Comparison of ENCODE assay signal across 19 cellular contexts in the genomic region with DNA sequence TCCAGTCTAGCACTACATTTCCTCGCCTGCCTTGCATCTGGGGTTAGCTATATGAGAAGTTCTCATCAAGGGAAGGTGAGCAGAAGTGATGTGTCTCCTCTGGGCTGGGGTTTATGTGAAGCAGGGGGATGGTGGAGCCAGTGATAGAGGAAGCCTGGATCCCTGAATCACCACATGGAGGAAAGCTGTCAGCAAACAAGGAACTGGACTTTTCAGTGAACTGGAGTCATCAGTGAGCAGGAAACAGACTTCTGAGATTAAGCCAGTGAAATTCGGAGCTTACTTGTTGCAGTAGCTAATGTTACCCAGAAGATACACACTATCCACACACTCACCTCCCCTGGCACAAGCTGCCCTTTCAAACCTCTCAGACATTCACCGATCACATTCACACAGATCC. TPM values are rescaled to one million over a fixed set of nuclear protein-coding genes. Genes with fewer than 3 reads are reported as not detected.
A peak's percentile ranks its signal among the peaks of the same experiment; 100 is the strongest.
DNase-seq lines count a peak whose midpoint lies in the region; ATAC-seq, FAIRE-seq and TF ChIP-seq lines count a peak whose summit lies in the region.
"Had no signal": no experiment of that assay in that cellular context is flagged by ENCODE, and none has a peak within 500 bp of the region (broad histone marks: within the 10 kb centered on the region; RNA-seq: fewer than 3 reads in every experiment).

No MANE protein-coding gene starts in this region.

- no peaks in the 10 kb centered on the region for H3K4me1 ChIP-seq in HCT116 (ENCODE audit: control insufficient read depth in 1 of 2, insufficient read depth in 2 of 2, low read length in 2 of 2)
- no peaks in the 10 kb centered on the region for H3K4me1 ChIP-seq in IMR-90 (ENCODE audit: control insufficient read depth, insufficient read depth, low read length)
- peaks cover 4 to 13% (median 7%) of the 10 kb centered on the region in 4 experiments; a peak in 5 of 7 replicates for H3K4me1 ChIP-seq in H1 (replicated peaks in 1 of 4; ENCODE audit: control insufficient read depth in 3 of 4, insufficient read depth in 4 of 4, low read length in 3 of 4)
- H3K4me1 ChIP-seq in mesendoderm (ENCODE audit: control insufficient read depth, low read depth, low read length) = peaks cover 3% of the 10 kb centered on the region

- H3K18ac ChIP-seq in IMR-90 (ENCODE audit: low read depth, low read length) = no peak overlapping the region
- H3K18ac ChIP-seq in H1 (ENCODE audit: extremely low read depth, low read length) = no peak overlapping the region
- H3K18ac ChIP-seq in mesendoderm (ENCODE audit: low read length) = no peak overlapping the region

- in situ Hi-C loops in IMR-90 (cut with MboI; ENCODE audit: low sequenced_read_pairs) = no loop called here

- H3K27me3 ChIP-seq in HCT116 (ENCODE audit: insufficient read depth, low read length) (no peaks in the 10 kb centered on the region), IMR-90 (ENCODE audit: control insufficient read depth, insufficient read depth, low read length) (no peaks in the 10 kb centered on the region), H1 (replicated peaks in 1 of 4; ENCODE audit: control insufficient read depth in 3 of 4, extremely low read depth in 1 of 4, insufficient read depth in 3 of 4, low read length in 3 of 4) (peaks cover 0 to 3% (median 0%) of the 10 kb centered on the region in 4 experiments; a peak in 3 of 7 replicates), mesendoderm (ENCODE audit: insufficient read depth, low read length, poor library complexity) (no peaks in the 10 kb centered on the region)
- H3K27me3 ChIP-seq: Peyer's patch had no signal

- no peak overlapping the region for H2BK12ac ChIP-seq in H1 (ENCODE audit: low read depth, low read length)

- H2BK15ac ChIP-seq in IMR-90 (ENCODE audit: low read depth, low read length) = no peak overlapping the region
- no peak overlapping the region for H2BK15ac ChIP-seq in H1 (ENCODE audit: low read length)
- H2BK15ac ChIP-seq in mesendoderm (replicated peaks; ENCODE audit: low read depth) = no peak overlapping the region

- no peak overlapping the region for H3K4me3 ChIP-seq in HCT116 (replicated peaks in 1 of 2; ENCODE audit: low read depth in 1 of 2, low read length in 2 of 2)
- H3K4me3 ChIP-seq in IMR-90 (ENCODE audit: insufficient read depth, low read depth, low read length) = no peak overlapping the region
- H3K4me3 ChIP-seq in H1 (ENCODE audit: extremely low read depth in 1 of 4, insufficient read depth in 2 of 4, low read depth in 3 of 4, low read length in 4 of 4) = no peak overlapping the region
- H3K4me3 ChIP-seq in mesendoderm (ENCODE audit: low read length) = no peak overlapping the region
- H3K4me3 ChIP-seq: Peyer's patch had no signal

- H3K79me1 ChIP-seq in IMR-90 (ENCODE audit: low read depth in 1 of 2, low read length in 2 of 2) (no peaks in the 10 kb centered on the region), H1 (ENCODE audit: low read depth, low read length) (no peaks in the 10 kb centered on the region), mesendoderm (ENCODE audit: low read length) (no peaks in the 10 kb centered on the region)

- no peak overlapping the region for H3K9ac ChIP-seq in HCT116 (ENCODE audit: low read length)
- H3K9ac ChIP-seq in IMR-90 (ENCODE audit: low read depth, low read length) = no peak overlapping the region
- no peak overlapping the region for H3K9ac ChIP-seq in H1 (replicated peaks in 1 of 4; ENCODE audit: extremely low read depth in 1 of 4, low read depth in 3 of 4, low read length in 3 of 4)
- H3K9ac ChIP-seq in mesendoderm (ENCODE audit: low read length) = no peak overlapping the region

- no peak overlapping the region; the same call in 1 of the 2 replicates for H3K4ac ChIP-seq in IMR-90 (ENCODE audit: low read depth, low read length)
- H3K4ac ChIP-seq in H1 (replicated peaks; ENCODE audit: insufficient read length, low read depth, low read length) = no peak overlapping the region
- H3K4ac ChIP-seq in mesendoderm (ENCODE audit: low read depth, low read length) = no peak overlapping the region

- no peak overlapping the region for H4K8ac ChIP-seq in IMR-90 (ENCODE audit: low read depth in 2 of 2, low read length in 2 of 2)
- no peak overlapping the region for H4K8ac ChIP-seq in H1 (ENCODE audit: extremely low read depth, insufficient read depth, low read length)
- no peak overlapping the region for H4K8ac ChIP-seq in mesendoderm (ENCODE audit: low read depth, low read length)

- RAD21 ChIA-PET in HCT116 (lab: Charles Lee; ENCODE audit: low non-redundant PET in 1 of 2, low total read pairs in 2 of 2, uncharacterized antibody in 2 of 2, unreplicated experiment in 2 of 2) = no interaction called here

- POLR2A ChIA-PET in HCT116 (lab: Charles Lee) (no interaction called here), IMR-90 (lab: Charles Lee; ENCODE audit: unreplicated experiment) (no interaction called here), H1 (lab: Charles Lee; ENCODE audit: partially characterized antibody) (no interaction called here)

- no peaks in the 10 kb centered on the region for H3K9me2 ChIP-seq in HCT116 (ENCODE audit: insufficient read depth)

- H3K36me3 ChIP-seq in HCT116 (ENCODE audit: control insufficient read depth in 1 of 2, insufficient read depth in 2 of 2, low read length in 2 of 2) (no peaks in the 10 kb centered on the region), IMR-90 (ENCODE audit: control insufficient read depth, insufficient read depth, low read length) (no peaks in the 10 kb centered on the region), H1 (ENCODE audit: control insufficient read depth in 2 of 4, insufficient read depth in 4 of 4, low read length in 3 of 4) (no peaks in the 10 kb centered on the region), mesendoderm (ENCODE audit: control insufficient read depth, insufficient read depth, low read length) (no peaks in the 10 kb centered on the region)
- H3K36me3 ChIP-seq: Peyer's patch had no signal

- H3K9me1 ChIP-seq in IMR-90 (ENCODE audit: insufficient read depth, low read length) = peaks cover 3% of the 10 kb centered on the region

- H2AFZ ChIP-seq in HCT116 (ENCODE audit: low read depth, low read length, poor library complexity, severe bottlenecking) (no peak overlapping the region), IMR-90 (replicated peaks; ENCODE audit: low read length, poor library complexity) (no peak overlapping the region), H1 (ENCODE audit: low read length) (no peak overlapping the region)

- no peak overlapping the region for H2BK20ac ChIP-seq in IMR-90 (ENCODE audit: low read depth, low read length)
- no peak overlapping the region for H2BK20ac ChIP-seq in H1 (ENCODE audit: low read length)

- DNase-seq in HCT116 (ENCODE audit: low read depth, low spot score) (no peak), IMR-90 (no peak), H1 (ENCODE audit: low read depth in 1 of 2, low spot score in 2 of 2) (no peak), mesendoderm (peak; percentile 30), frontal cortex (ENCODE audit: low spot score in 2 of 2) (no peak), NCI-H2029 (lab: John Stamatoyannopoulos, UW) (no peak), NOMO-1 treated with DMSO at 0.1 percent for 48 hours (lab: John Stamatoyannopoulos, UW; ENCODE audit: unreplicated experiment) (no peak)
- DNase-seq: Calu3, DMS79 treated with DMSO at 0.1 percent for 48 hours, HFFc6, NCI-H1417, NCI-H1694, NCI-H2081, NCI-H2227 treated with DMSO at 0.1 percent for 48 hours, NCI-H526 treated with DMSO at 0.1 percent for 48 hours, Peyer's patch, SHP77 treated with DMSO at 0.1 percent for 48 hours had no signal

- ATAC-seq in HCT116 = no peak
- no peak for ATAC-seq in IMR-90 (ENCODE audit: low read depth)

- no peak for TF ChIP-seq RAD21 in HCT116 (IDR thresholded peaks at IDR 0.05; ENCODE audit: low read depth)
- TF ChIP-seq RAD21 in IMR-90 (IDR thresholded peaks at IDR 0.05; ENCODE audit: low read length) = no peak
- no peak for TF ChIP-seq RAD21 in H1 (IDR thresholded peaks at IDR 0.05 in 1 of 2, conservative IDR thresholded peaks at IDR 0.05 in 1 of 2; ENCODE audit: low read depth in 2 of 2, low read length in 2 of 2)

- no peak for FAIRE-seq in H1 (lab: Jason Lieb, UNC)
- FAIRE-seq in frontal cortex (lab: Jason Lieb, UNC) = no peak
- FAIRE-seq: GM12892, H54 had no signal

- H3K79me2 ChIP-seq in HCT116 (ENCODE audit: insufficient read depth, low read length) (no peaks in the 10 kb centered on the region), H1 (ENCODE audit: control insufficient read depth in 1 of 2, insufficient read depth in 2 of 2, low read length in 2 of 2) (no peaks in the 10 kb centered on the region), mesendoderm (ENCODE audit: control insufficient read depth, insufficient read depth, low read length) (no peaks in the 10 kb centered on the region)

- CTCF ChIA-PET in HCT116 (lab: Charles Lee) (no interaction called here), IMR-90 (lab: Yijun Ruan, JAX) (interaction anchor here (1.4 kb wide), 1 partner anchor 12 kb away, joined by 3 read pairs; no protein-coding TSS in a partner anchor), H1 (lab: Charles Lee; ENCODE audit: partially characterized antibody) (no interaction called here)

- no peak overlapping the region for H2AK9ac ChIP-seq in IMR-90 (replicated peaks; ENCODE audit: low read depth, low read length, poor library complexity)

- TF ChIP-seq POLR2A in HCT116 (IDR thresholded peaks at IDR 0.05; ENCODE audit: borderline replicate concordance, extremely low read depth, insufficient read depth, insufficient read length) (no peak), IMR-90 (IDR thresholded peaks at IDR 0.05; ENCODE audit: low read depth, low read length) (no peak), H1 (IDR thresholded peaks at IDR 0.05; ENCODE audit: control extremely low read depth in 1 of 2, low read depth in 2 of 2, low read length in 2 of 2) (no peak)

- dilution Hi-C loops in IMR-90 (cut with HindIII; ENCODE audit: low sequenced_read_pairs, unreplicated experiment) = no loop called here

- H3K14ac ChIP-seq in IMR-90 (replicated peaks; ENCODE audit: low read depth, low read length) (no peak overlapping the region; the same call in 1 of the 2 replicates), H1 (ENCODE audit: insufficient read length) (no peak overlapping the region)

- H4K91ac ChIP-seq in IMR-90 (ENCODE audit: insufficient read depth, low read depth, low read length) = no peak overlapping the region
- H4K91ac ChIP-seq in H1 (replicated peaks; ENCODE audit: insufficient read length, low read length) = no peak overlapping the region

- H3K27ac ChIP-seq in HCT116 (ENCODE audit: low read depth, low read length) = no peak overlapping the region
- no peak overlapping the region for H3K27ac ChIP-seq in IMR-90 (ENCODE audit: insufficient read depth, low read length)
- no peak overlapping the region for H3K27ac ChIP-seq in H1 (ENCODE audit: low read depth, low read length)
- no peak overlapping the region for H3K27ac ChIP-seq in mesendoderm (ENCODE audit: low read depth, low read length)
- H3K27ac ChIP-seq: Peyer's patch had no signal

- no peak for TF ChIP-seq CTCF in HCT116 (IDR thresholded peaks at IDR 0.05 in 2 of 3, conservative IDR thresholded peaks at IDR 0.05 in 1 of 3; ENCODE audit: borderline replicate concordance in 1 of 3, insufficient read depth in 1 of 3, low read depth in 2 of 3, low read length in 2 of 3)
- TF ChIP-seq CTCF in IMR-90 (conservative IDR thresholded peaks at IDR 0.05; ENCODE audit: low read depth, low read length) = no peak
- no peak for TF ChIP-seq CTCF in H1 (IDR thresholded peaks at IDR 0.05; ENCODE audit: control extremely low read depth in 1 of 3, insufficient read depth in 1 of 3, low read depth in 1 of 3, low read length in 3 of 3)

- peaks cover 0 to 8% of the 10 kb centered on the region in 2 experiments; a peak in 1 of 4 replicates for H3K9me3 ChIP-seq in HCT116 (ENCODE audit: control insufficient read depth in 1 of 2, insufficient read depth in 1 of 2, low read depth in 1 of 2, low read length in 2 of 2)
- peaks cover 5% of the 10 kb centered on the region for H3K9me3 ChIP-seq in IMR-90 (ENCODE audit: control insufficient read depth, insufficient read depth, low read length)
- no peaks in the 10 kb centered on the region for H3K9me3 ChIP-seq in H1 (ENCODE audit: insufficient read depth in 2 of 2, low read depth in 1 of 2, low read length in 1 of 2)
- H3K9me3 ChIP-seq: Peyer's patch had no signal

- peak overlapping the region; percentile 3; the same call in 1 of the 2 replicates for H2AK5ac ChIP-seq in IMR-90 (ENCODE audit: low read depth, low read length)
- H2AK5ac ChIP-seq in H1 (ENCODE audit: low read depth, low read length) = no peak overlapping the region
- H2AK5ac ChIP-seq in mesendoderm (ENCODE audit: low read length) = no peak overlapping the region

- H4K20me1 ChIP-seq in HCT116 (ENCODE audit: insufficient read depth) (no peaks in the 10 kb centered on the region), IMR-90 (ENCODE audit: insufficient read depth, low read length) (no peaks in the 10 kb centered on the region), H1 (replicated peaks in 1 of 2; ENCODE audit: control insufficient read depth in 1 of 2, insufficient read depth in 2 of 2, low read length in 2 of 2) (no peaks in the 10 kb centered on the region)

- H3K4me2 ChIP-seq in HCT116 (ENCODE audit: low read length) = no peak overlapping the region
- no peak overlapping the region for H3K4me2 ChIP-seq in IMR-90 (ENCODE audit: low read depth, low read length)
- no peak overlapping the region for H3K4me2 ChIP-seq in H1 (ENCODE audit: insufficient read depth in 1 of 2, low read depth in 2 of 2, low read length in 2 of 2)
- H3K4me2 ChIP-seq in mesendoderm (ENCODE audit: low read length) = no peak overlapping the region

- no peak for TF ChIP-seq EP300 in H1 (IDR thresholded peaks at IDR 0.05; ENCODE audit: borderline replicate concordance in 1 of 2, low read depth in 2 of 2, low read length in 2 of 2)

- no peak overlapping the region for H3K23ac ChIP-seq in IMR-90 (ENCODE audit: low read depth, low read length)
- H3K23ac ChIP-seq in H1 (ENCODE audit: insufficient read length) = no peak overlapping the region
- H3K23ac ChIP-seq in mesendoderm (ENCODE audit: low read length) = no peak overlapping the region

- no TSS peak for BruUV-seq in HCT116 (replicated peaks; lab: Mats Ljungman, UMichigan)
- BruUV-seq in IMR-90 (replicated peaks; lab: Mats Ljungman, UMichigan) = no TSS peak

- WGBS in IMR-90 (ENCODE audit: extremely low coverage in 2 of 2, insufficient read length in 1 of 2), 2 experiments = no CpG with 5 or more reads among the region's 3 CpGs
- WGBS in H1 (ENCODE audit: extremely low coverage in 1 of 2, insufficient coverage in 1 of 2, insufficient read length in 1 of 2, insufficient replicate concordance in 2 of 2, low coverage in 1 of 2, low lambda C conversion rate in 2 of 2, missing lambda C conversion rate in 1 of 2), 2 experiments = 95% methylated on average over 3 of the region's 3 CpGs; no CpG with 5 or more reads in 1 of the 2 experiments
- no CpG with 5 or more reads among the region's 3 CpGs for WGBS in mesendoderm (ENCODE audit: extremely low coverage, insufficient coverage, low lambda C conversion rate)

- H3K56ac ChIP-seq in IMR-90 (ENCODE audit: extremely low read depth, insufficient read depth, low read length) = no peak overlapping the region
- H3K56ac ChIP-seq in H1 (replicated peaks; ENCODE audit: insufficient read length, low read depth, low read length) = no peak overlapping the region
- H3K56ac ChIP-seq in mesendoderm (ENCODE audit: low read length) = no peak overlapping the region

- H4K5ac ChIP-seq in IMR-90 (ENCODE audit: low read depth, low read length) (no peak overlapping the region), H1 (ENCODE audit: insufficient read length, low read depth, low read length) (no peak overlapping the region), mesendoderm (ENCODE audit: low read length) (no peak overlapping the region)

- H2BK120ac ChIP-seq in IMR-90 (ENCODE audit: low read depth, low read length) (no peak overlapping the region), H1 (replicated peaks; ENCODE audit: low read depth, low read length) (no peak overlapping the region), mesendoderm (ENCODE audit: low read depth, low read length) (no peak overlapping the region)

- H3K23me2 ChIP-seq in H1 (ENCODE audit: low read depth, low read length) = no peaks in the 10 kb centered on the region

- no peak overlapping the region for H2BK5ac ChIP-seq in IMR-90 (ENCODE audit: low read depth, low read length, poor library complexity, severe bottlenecking)
- H2BK5ac ChIP-seq in H1 (ENCODE audit: low read depth, low read length) = no peak overlapping the region
- H2BK5ac ChIP-seq in mesendoderm (ENCODE audit: low read length) = no peak overlapping the region

- intact Hi-C loops in HCT116 (cut with micrococcal nuclease) = no loop called here
- intact Hi-C loops in IMR-90 (cut with micrococcal nuclease) = no loop called here

RNA-seq across cellular contexts. Expression of gene TOX2, which starts 13.4 kb away (rescaled TPM):
- total RNA-seq in HCT116 (2021; ENCODE audit: unreplicated experiment) (39.6 TPM), IMR-90 (2012; rRNA removed) (1.1 and 1.3 TPM in 2 replicates), frontal cortex (0.41 TPM)
- polyA plus RNA-seq in HCT116 (2012) = 43.2 and 51.3 TPM in 2 replicates
- polyA plus RNA-seq in IMR-90 (2012; rRNA removed) (17.2 and 17.5 TPM in 2 replicates), H1 (2011; rRNA removed) (1.8 and 2.5 TPM in 2 replicates)
- 14.6 and 25.9 TPM in 2 replicates for polyA plus RNA-seq in IMR-90 (2012; cell fraction: cytosol; rRNA removed)
- 17.1 and 23.2 TPM in 2 replicates for polyA plus RNA-seq in IMR-90 (2012; cell fraction: nucleus; rRNA removed; ENCODE audit: low replicate concordance)
- 3.4 TPM in 2 replicates for total RNA-seq in H1 (2021; fragmentation: NEBNext Ultra II Directional; extraction: Animal tissue kit (Norgen Biotek cat#: 25700))
- 0.83 TPM for polyA plus RNA-seq in H1 (2011; cell fraction: cytosol; rRNA removed)
- polyA plus RNA-seq in H1 (2011; cell fraction: nucleus; rRNA removed) = 1.8 TPM
- polyA plus RNA-seq in H1 (2012, experiment 1 of 2) = 1.6 to 3.7 TPM (median 3.2 TPM) in 4 replicates
- polyA plus RNA-seq in H1 (2012, experiment 2 of 2) = 3.3 TPM
- 4.8 TPM for polyA plus RNA-seq in H1 (2013, experiment 1 of 2)
- 5.4 TPM for polyA plus RNA-seq in H1 (2013, experiment 2 of 2)
- polyA minus RNA-seq in H1 (2011; rRNA and poly(A)+ RNA removed) = 0.44 and 0.46 TPM in 2 replicates
- 1.7 TPM for polyA minus RNA-seq in H1 (2011; cell fraction: cytosol; rRNA and poly(A)+ RNA removed)
- polyA minus RNA-seq in H1 (2011; cell fraction: nucleus; rRNA and poly(A)+ RNA removed) = 1.5 TPM
- polyA plus RNA-seq in mesendoderm (2013, experiment 1 of 2) = 3.4 TPM
- polyA plus RNA-seq in mesendoderm (2013, experiment 2 of 2) = 3.7 TPM
- total RNA-seq: Calu3 had no signal

Comparison
In these comparisons a context has a peak if more than half of its experiments do, and no peak if none do; other contexts are left out.
1. Of the 16 proteins assayed by ChIP-seq in both H1 and HCT116: peak only in H1: SP1; only in HCT116: none; in both: none; in neither: 15.